ENCODE assay signal across 8 cellular contexts in genomic region chr4:52038109-52038912, GRCh38. TPM values are rescaled to one million over a fixed set of nuclear protein-coding genes. Genes with fewer than 3 reads are reported as not detected.
DNase-seq lines count a peak whose midpoint lies in the region; ATAC-seq and TF ChIP-seq lines count a peak whose summit lies in the region.

SGCB (minus strand) TSS chr4:52038299; CDS start chr4:52038259, 40 bp downstream.

- ATAC-seq in GM18907 (IDR thresholded peaks at IDR 0.05; ENCODE audit: unreplicated experiment), result peak; percentile 96
- ATAC-seq in HG03103 (IDR thresholded peaks at IDR 0.05; ENCODE audit: low read depth, unreplicated experiment), result peak; percentile 90

- DNase-seq in AG04449 (ENCODE audit: low read depth, low spot score), result no peak
- DNase-seq in NCI-H748 treated with DMSO at 0.1 percent for 48 hours (lab: John Stamatoyannopoulos, UW), result peak; percentile 3
- DNase-seq in activated T-cell treated with anti-CD3 and anti-CD28 coated beads for 1 hour (ENCODE audit: low read depth), result peak; percentile 63
- DNase-seq in epithelial cell of esophagus (ENCODE audit: low read depth), result peak; percentile 65
- peak; percentile 56 for DNase-seq in mucosa of gallbladder (ENCODE audit: low spot score)
- DNase-seq in stimulated activated CD8-positive, alpha-beta memory T cell treated with anti-CD3 and anti-CD28 coated beads, Interleukin-4, amount 100 ng/mL, for 1 hour (ENCODE audit: low read depth in 2 of 2, low spot score in 1 of 2), result peak; percentile 19 to 48

- H3K4me3 ChIP-seq in AG04449 (ENCODE audit: low read depth, low read length) (peak within 1 kb of the TSS; percentile 75), epithelial cell of esophagus (ENCODE audit: low read length) (peak within 1 kb of the TSS; percentile 69)

- POLR2A ChIA-PET in AG04449 (lab: Yijun Ruan, JAX), result interaction anchor here (1.1 to 1.2 kb wide), 2 partner anchors 9 to 14 kb away, joined by 4 to 5 read pairs; no protein-coding TSS in a partner anchor

- CTCF ChIA-PET in AG04449 (lab: Yijun Ruan, JAX), result interaction anchor here (1.0 kb wide), 1 partner anchor 12 kb away, joined by 3 read pairs; no protein-coding TSS in a partner anchor

- TF ChIP-seq CTCF in AG04449 (IDR thresholded peaks at IDR 0.05; ENCODE audit: insufficient read depth, low read length, missing control alignments) (no peak), epithelial cell of esophagus (IDR thresholded peaks at IDR 0.05; ENCODE audit: insufficient read depth, low read depth, low read length, missing control alignments) (no peak)

RNA-seq across cellular contexts. Expression of gene SGCB, which starts in this region (rescaled TPM):
- total RNA-seq in mucosa of gallbladder, result 62.5 TPM
